ENCODE assay signal across 19 cellular contexts in genomic region chr14:79040742-79041249, GRCh38.
"Had no signal": no experiment of that assay in that cellular context is flagged by ENCODE, and none has a peak within 500 bp of the region (broad histone marks: within the 10 kb centered on the region; RNA-seq: fewer than 3 reads in every experiment).

No MANE protein-coding gene starts in this region.

- H3K36me3 ChIP-seq: colonic mucosa, heart left ventricle, sigmoid colon, stomach, thoracic aorta, transverse colon had no signal

- H3K27ac ChIP-seq: colonic mucosa, heart left ventricle, sigmoid colon, skin epidermis, stomach, thoracic aorta, transverse colon had no signal

- H3K4me1 Mint-ChIP-seq: natural killer cell; neural crest cell; stimulated activated naive B cell treated with anti-CD40 and anti-IgM and Interleukin-4, amounts not matched to agents 10 μg/mL and 1 μg/mL and 100 μg/mL, for 72 hours had no signal

- H3K4me1 ChIP-seq: colonic mucosa, heart left ventricle, stomach had no signal

- H3K27me3 Mint-ChIP-seq: stimulated activated naive B cell treated with anti-CD40 and anti-IgM and Interleukin-4, amounts not matched to agents 10 μg/mL and 1 μg/mL and 100 μg/mL, for 72 hours had no signal

- H3K4me3 ChIP-seq: colonic mucosa, heart left ventricle, sigmoid colon, skin epidermis, stomach, thoracic aorta, transverse colon had no signal

- DNase-seq: colonic mucosa; dermis blood vessel endothelial cell; foreskin melanocyte; heart left ventricle; hypothalamus; natural killer cell; posterior cingulate gyrus; sigmoid colon; stimulated activated CD4-positive, alpha-beta T cell treated with anti-CD3 and anti-CD28 coated beads, Interleukin-2, amount 100 ng/mL, for 24 hours; stimulated activated CD4-positive, alpha-beta T cell treated with anti-CD3 and anti-CD28 coated beads, Interleukin-4, amount 100 ng/mL, for 4 hours; stimulated activated naive B cell treated with anti-CD40 and anti-IgM and Interleukin-4, amounts not matched to agents 10 μg/mL and 1 μg/mL and 100 μg/mL, for 72 hours; stomach; substantia nigra; transverse colon had no signal

- H3K27me3 ChIP-seq: colonic mucosa, heart left ventricle, sigmoid colon, stomach, transverse colon had no signal

- H3K36me3 Mint-ChIP-seq: natural killer cell; stimulated activated naive B cell treated with anti-CD40 and anti-IgM and Interleukin-4, amounts not matched to agents 10 μg/mL and 1 μg/mL and 100 μg/mL, for 72 hours had no signal

- H3K27ac Mint-ChIP-seq: mesothelial cell of epicardium; natural killer cell; stimulated activated naive B cell treated with anti-CD40 and anti-IgM and Interleukin-4, amounts not matched to agents 10 μg/mL and 1 μg/mL and 100 μg/mL, for 72 hours had no signal

- H3K4me3 Mint-ChIP-seq: mesothelial cell of epicardium; natural killer cell; neural crest cell; stimulated activated naive B cell treated with anti-CD40 and anti-IgM and Interleukin-4, amounts not matched to agents 10 μg/mL and 1 μg/mL and 100 μg/mL, for 72 hours had no signal

- H3K9me3 ChIP-seq: colonic mucosa, transverse colon had no signal

- H3K9me3 Mint-ChIP-seq: neural crest cell had no signal

- ATAC-seq: heart left ventricle; left lobe of liver; natural killer cell; stimulated activated naive B cell treated with anti-CD40 and anti-IgM and Interleukin-4, amounts not matched to agents 10 μg/mL and 1 μg/mL and 100 μg/mL, for 72 hours had no signal
